Comparison of ENCODE assay signal across 24 cellular contexts in genomic region chr1:59945790-59946189, GRCh38. TPM values are rescaled to one million over a fixed set of nuclear protein-coding genes. Genes with fewer than 3 reads are reported as not detected.
DNase-seq lines count a peak whose midpoint lies in the region; TF ChIP-seq lines count a peak whose summit lies in the region.
"Had no signal": no experiment of that assay in that cellular context is flagged by ENCODE, and none has a peak within 500 bp of the region (broad histone marks: within the 10 kb centered on the region; RNA-seq: fewer than 3 reads in every experiment).

No MANE protein-coding gene starts in this region.

- WGBS in SK-N-SH (ENCODE audit: low lambda C conversion rate) = 4% methylated on average over 1 of the region's 1 CpG
- 13% methylated on average over 1 of the region's 1 CpG for WGBS in prostate gland

- no peak for TF ChIP-seq POLR2A in prostate gland (IDR thresholded peaks at IDR 0.05)

- no peak overlapping the region for H3K4me3 ChIP-seq in SK-N-SH (ENCODE audit: low read depth in 2 of 2, low read length in 1 of 2)
- no peak overlapping the region for H3K4me3 ChIP-seq in prostate gland
- H3K4me3 ChIP-seq: BLaER1, GM12878 had no signal

- no peak overlapping the region for H3K9ac ChIP-seq in SK-N-SH
- H3K9ac ChIP-seq: BLaER1 had no signal

- DNase-seq in SK-N-SH (no peak), NCI-H1436 treated with DMSO at 0.1 percent for 48 hours (lab: John Stamatoyannopoulos, UW) (no peak), SW 1271 (lab: John Stamatoyannopoulos, UW) (no peak), prostate gland (ENCODE audit: low spot score) (no peak)
- DNase-seq: 8988T; ACHN; BE2C; C1 segment of cervical spinal cord; CD4-positive, alpha-beta memory T cell; CD4-positive, CD25-positive, alpha-beta regulatory T cell; CD8-positive, alpha-beta memory T cell; COR-L47; DMS 273 treated with DMSO at 0.1 percent for 48 hours; DMS153; DMS53; DMS79; DND-41; EL; GDM1 had no signal

- H3K9me2 ChIP-seq in SK-N-SH = no peaks in the 10 kb centered on the region

- peak overlapping the region in 1 of 2 experiments; percentile 22; a peak in 2 of 4 replicates for H3K27ac ChIP-seq in SK-N-SH (ENCODE audit: low read depth in 2 of 2, low read length in 1 of 2)
- peak overlapping the region; percentile 65 for H3K27ac ChIP-seq in VCaP
- H3K27ac ChIP-seq in prostate gland = no peak overlapping the region
- H3K27ac ChIP-seq: BLaER1 had no signal

- POLR2A ChIA-PET in SK-N-SH (lab: Yijun Ruan, JAX) = interaction anchor here (1.0 to 1.9 kb wide), 2 partner anchors 43 to 131 kb away, joined by 3 to 8 read pairs; partner anchors contain the start of gene HOOK1

- H4K20me1 ChIP-seq in SK-N-SH (ENCODE audit: insufficient read depth) = no peaks in the 10 kb centered on the region
- H4K20me1 ChIP-seq: BLaER1 had no signal

- TF ChIP-seq RAD21 in SK-N-SH (IDR thresholded peaks at IDR 0.05; ENCODE audit: low read length) = no peak

- H3K27me3 ChIP-seq in SK-N-SH (ENCODE audit: insufficient read depth) = peaks cover 4% of the 10 kb centered on the region; the same call in 1 of the 2 replicates
- no peaks in the 10 kb centered on the region for H3K27me3 ChIP-seq in prostate gland (replicated peaks; ENCODE audit: insufficient read depth)
- H3K27me3 ChIP-seq: BE2C, BLaER1 had no signal

- H2AFZ ChIP-seq in SK-N-SH (ENCODE audit: low read depth) = no peak overlapping the region

- H3K4me1 ChIP-seq in SK-N-SH (ENCODE audit: control insufficient read depth in 1 of 2, insufficient read depth in 2 of 2, low read depth in 1 of 2, low read length in 1 of 2) = peaks cover 4 to 6% of the 10 kb centered on the region in 2 experiments; a peak in 2 of 4 replicates
- H3K4me1 ChIP-seq in prostate gland (replicated peaks) = no peaks in the 10 kb centered on the region
- H3K4me1 ChIP-seq: BE2C, BLaER1 had no signal

- TF ChIP-seq EP300 in SK-N-SH (IDR thresholded peaks at IDR 0.05; ENCODE audit: borderline replicate concordance in 1 of 2, low read depth in 1 of 2, low read length in 1 of 2) = no peak

- H3K9me3 ChIP-seq in SK-N-SH = no peaks in the 10 kb centered on the region
- H3K9me3 ChIP-seq in prostate gland = no peaks in the 10 kb centered on the region
- H3K9me3 ChIP-seq: BE2C, BLaER1 had no signal

- H3K36me3 ChIP-seq in SK-N-SH (replicated peaks in 1 of 2; ENCODE audit: control insufficient read depth in 1 of 2, insufficient read depth in 2 of 2, low read length in 1 of 2) (no peaks in the 10 kb centered on the region), prostate gland (no peaks in the 10 kb centered on the region)
- H3K36me3 ChIP-seq: BE2C, BLaER1 had no signal

- CTCF ChIA-PET in SK-N-SH (lab: Yijun Ruan, JAX) = interaction anchor here (1.0 to 9.2 kb wide), 8 partner anchors 12 to 139 kb away, joined by 3 to 193 read pairs (median 21); partner anchors contain the start of gene CYP2J2

- no peaks in the 10 kb centered on the region for H3F3A ChIP-seq in SK-N-SH (replicated peaks; ENCODE audit: insufficient read depth)

- H3K79me2 ChIP-seq in SK-N-SH (ENCODE audit: insufficient read depth) = no peaks in the 10 kb centered on the region

- intact Hi-C loops in prostate gland (cut with DNase I) = loop anchor here (2.0 kb wide), 1 partner anchor 65 kb away; no protein-coding TSS in a partner anchor

- TF ChIP-seq CTCF in SK-N-SH (IDR thresholded peaks at IDR 0.05) = no peak
- no peak for TF ChIP-seq CTCF in VCaP (conservative IDR thresholded peaks at IDR 0.05)
- no peak for TF ChIP-seq CTCF in prostate gland (IDR thresholded peaks at IDR 0.05)

- H3K4me2 ChIP-seq in SK-N-SH = no peak overlapping the region
- H3K4me2 ChIP-seq: BLaER1 had no signal

TF ChIP-seq in SK-N-SH, 30 proteins besides CTCF, POLR2A, EP300 and RAD21:
- TF ChIP-seq RCOR1 (IDR thresholded peaks at IDR 0.05; ENCODE audit: low read length) (peak; percentile 49; the same call in 1 of the 2 replicates), GATA2 (CRISPR knock-in tag; IDR thresholded peaks at IDR 0.05) (peak; percentile 87), FOSL2 (IDR thresholded peaks at IDR 0.05; ENCODE audit: borderline replicate concordance, low read depth) (no peak)

RNA-seq across cellular contexts. Expression of gene CYP2J2, which starts 19.2 kb away (rescaled TPM):
- polyA plus RNA-seq in SK-N-SH (2012; rRNA removed) = 1.1 and 1.2 TPM in 2 replicates
- polyA plus RNA-seq in SK-N-SH (2012; cell fraction: cytosol; rRNA removed) = 0.85 and 0.94 TPM in 2 replicates
- 2.1 and 2.9 TPM in 2 replicates for polyA plus RNA-seq in SK-N-SH (2012; cell fraction: nucleus; rRNA removed)
- total RNA-seq in prostate gland = 1 to 10 TPM; 1.2 to 5.7 TPM
- total RNA-seq: CD4-positive, CD25-positive, alpha-beta regulatory T cell; G401 had no signal
- polyA plus RNA-seq: CD14-positive monocyte had no signal
